In genomic region chr12:121711237-121711924, GRCh38 we compare ENCODE assay signal across 1 cellular context.
TF ChIP-seq lines count a peak whose summit lies in the region.

No MANE protein-coding gene starts in this region.

TF ChIP-seq in K562, 482 proteins besides CTCF, POLR2A, EP300 and RAD21:
- TF ChIP-seq E2F5 (CRISPR knock-in tag; IDR thresholded peaks at IDR 0.05), result peak; percentile 25; the same call in 1 of the 2 replicates
- peak; percentile 16; the same call in 1 of the 2 replicates for TF ChIP-seq SP1 (CRISPR knock-in tag; IDR thresholded peaks at IDR 0.05)
